In genomic region chr6:134379086-134379485, GRCh38 we compare ENCODE assay signal across 8 cellular contexts.
A peak's percentile ranks its signal among the peaks of the same experiment; 100 is the strongest.
DNase-seq lines count a peak whose midpoint lies in the region; ATAC-seq and TF ChIP-seq lines count a peak whose summit lies in the region.

No MANE protein-coding gene starts in this region.

- TF ChIP-seq RAD21 in Ishikawa (IDR thresholded peaks at IDR 0.05; ENCODE audit: low read depth) = peak; percentile 18; the same call in 1 of the 2 replicates

- H3K36me3 Mint-ChIP-seq in activated naive CD4-positive, alpha-beta T cell treated with anti-CD3 and anti-CD28 coated beads, Interleukin-2, amount 50 U/mL, for 72 hours = peaks cover 0 to 14% of the 10 kb centered on the region in 2 donors

- H3K4me3 ChIP-seq in skin epidermis = no peak overlapping the region

- H3K27ac ChIP-seq in skin epidermis = peak overlapping the region in 18 of 21 experiments; percentile 13 to 77 (median 67)

- peak; percentile 38 to 64 for DNase-seq in activated naive CD4-positive, alpha-beta T cell treated with anti-CD3 and anti-CD28 coated beads, Interleukin-2, amount 50 U/mL, for 72 hours (ENCODE audit: low spot score in 2 of 2)
- DNase-seq in NCI-H128 (lab: John Stamatoyannopoulos, UW; ENCODE audit: unreplicated experiment) (no peak), AG08396 (ENCODE audit: low spot score) (no peak), OCI-M2 (lab: John Stamatoyannopoulos, UW; ENCODE audit: unreplicated experiment) (no peak)

- ATAC-seq in GM18502 (IDR thresholded peaks at IDR 0.05; ENCODE audit: poor library complexity, unreplicated experiment) (peak; percentile 97), GM21528 (IDR thresholded peaks at IDR 0.05; ENCODE audit: low FRiP score, unreplicated experiment) (peak; percentile 82)
- ATAC-seq in activated naive CD4-positive, alpha-beta T cell treated with anti-CD3 and anti-CD28 coated beads, Interleukin-2, amount 50 U/mL, for 72 hours = peak; percentile 97 to 98

- peak overlapping the region; percentile 73 to 81 for H3K27ac Mint-ChIP-seq in activated naive CD4-positive, alpha-beta T cell treated with anti-CD3 and anti-CD28 coated beads, Interleukin-2, amount 50 U/mL, for 72 hours

- peak; percentile 75; the same call in 1 of the 2 replicates for TF ChIP-seq EP300 in Ishikawa (IDR thresholded peaks at IDR 0.05; ENCODE audit: borderline replicate concordance)

- peaks cover 5 to 11% of the 10 kb centered on the region in 2 donors for H3K9me3 Mint-ChIP-seq in activated naive CD4-positive, alpha-beta T cell treated with anti-CD3 and anti-CD28 coated beads, Interleukin-2, amount 50 U/mL, for 72 hours

TF ChIP-seq in Ishikawa, 13 proteins besides CTCF, POLR2A, EP300 and RAD21:
- TF ChIP-seq REST (IDR thresholded peaks at IDR 0.05; ENCODE audit: low read depth) (no peak), TAF1 (IDR thresholded peaks at IDR 0.05; ENCODE audit: low read depth) (no peak; the same call in 1 of the 2 replicates), ZBTB7A (IDR thresholded peaks at IDR 0.05; ENCODE audit: low read depth) (no peak), FOXM1 (IDR thresholded peaks at IDR 0.05; ENCODE audit: borderline replicate concordance, low read depth) (peak; percentile 72), TCF12 (IDR thresholded peaks at IDR 0.05; ENCODE audit: low read depth) (peak; percentile 79), EGR1 (IDR thresholded peaks at IDR 0.05) (no peak), TEAD4 (IDR thresholded peaks at IDR 0.05) (peak; percentile 55; the same call in 1 of the 2 replicates), NFIC (IDR thresholded peaks at IDR 0.05) (peak; percentile 37; the same call in 1 of the 2 replicates), MAX (IDR thresholded peaks at IDR 0.05) (peak; percentile 59; the same call in 1 of the 2 replicates), CREB1 (IDR thresholded peaks at IDR 0.05; ENCODE audit: low read depth) (no peak), CEBPB (IDR thresholded peaks at IDR 0.05) (peak; percentile 66), YY1 (IDR thresholded peaks at IDR 0.05; ENCODE audit: low read depth) (no peak), USF1 (IDR thresholded peaks at IDR 0.05) (peak; percentile 33)

Comparison
In these comparisons a context has a peak if more than half of its experiments do, and no peak if none do; other contexts are left out.
1. DNase-seq: peak in activated naive CD4-positive, alpha-beta T cell treated with anti-CD3 and anti-CD28 coated beads, Interleukin-2, amount 50 U/mL, for 72 hours (2 of 2); none in NCI-H128 (single experiment), AG08396 (single experiment) and OCI-M2 (single experiment).
2. Peak in every context shown above with its lines, with median percentiles within 50 percentile points of each other: ATAC-seq.